Comparison of ENCODE assay signal across 26 cellular contexts in the genomic region with DNA sequence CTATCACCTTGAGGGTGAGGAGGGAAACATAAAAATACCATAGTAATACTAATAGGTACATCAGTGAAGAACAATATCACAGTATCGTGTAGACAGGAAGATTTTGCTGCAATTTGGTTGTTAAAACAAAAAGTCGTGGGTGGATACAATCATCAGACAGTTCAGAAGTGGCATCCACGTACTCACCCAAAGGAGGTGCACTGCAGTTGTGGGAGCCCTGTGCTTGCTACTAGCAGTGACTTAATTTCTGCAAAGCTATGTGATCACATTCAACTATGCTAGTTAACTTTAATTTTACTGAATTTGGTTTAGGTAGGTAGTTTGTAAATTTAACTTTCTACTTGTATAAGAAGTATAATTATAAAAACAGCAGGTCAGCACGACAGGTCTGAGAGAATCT.
"Had no signal": no experiment of that assay in that cellular context is flagged by ENCODE, and none has a peak within 500 bp of the region (broad histone marks: within the 10 kb centered on the region; RNA-seq: fewer than 3 reads in every experiment).

No MANE protein-coding gene starts in this region.

- H3K36me3 ChIP-seq: stomach, suprapubic skin, thoracic aorta, thyroid gland, tibial artery, tibial nerve, transverse colon, upper lobe of left lung, upper lobe of right lung, uterus, vagina had no signal

- DNase-seq: stimulated activated CD4-positive, alpha-beta T cell treated with anti-CD3 and anti-CD28 coated beads, Interleukin-2, amount 100 ng/mL, for 48 hours; stimulated activated CD4-positive, alpha-beta T cell treated with anti-CD3 and anti-CD28 coated beads, Interleukin-4, amount 100 ng/mL, for 1 hour; stimulated activated CD4-positive, alpha-beta T cell treated with anti-CD3 and anti-CD28 coated beads, Interleukin-4, amount 100 ng/mL, for 24 hours; stimulated activated CD4-positive, alpha-beta T cell treated with anti-CD3 and anti-CD28 coated beads, Interleukin-4, amount 100 ng/mL, for 4 hours; stimulated activated CD8-positive, alpha-beta memory T cell treated with anti-CD3 and anti-CD28 coated beads, Interleukin-4, amount 100 ng/mL, for 48 hours; stimulated activated naive B cell treated with anti-CD40 and anti-IgM and Interleukin-4, amounts not matched to agents 10 μg/mL and 1 μg/mL and 100 μg/mL, for 72 hours; stimulated activated naive CD4-positive, alpha-beta T cell; stimulated activated naive CD4-positive, alpha-beta T cell treated with Interleukin-2 at 50 U/mL for 16 hours; stimulated activated naive CD8-positive, alpha-beta T cell treated with anti-CD3 and anti-CD28 coated beads, Interleukin-15, amount 100 ng/mL, for 72 hours; stimulated activated naive CD8-positive, alpha-beta T cell treated with anti-CD3 and anti-CD28 coated beads, Interleukin-15, Interleukin-2, amounts not matched to agents 100 U/mL and 50 U/mL, for 24 hours; stomach; substantia nigra; testis; thyroid gland; tibial artery; transverse colon; trophoblast cell; upper lobe of left lung; upper lobe of right lung; uterus had no signal

- H3K27ac ChIP-seq: stomach, suprapubic skin, testis, thoracic aorta, thyroid gland, tibial artery, tibial nerve, transverse colon, upper lobe of left lung, upper lobe of right lung, uterus, vagina had no signal

- ATAC-seq: stimulated activated effector memory CD8-positive, alpha-beta T cell treated with anti-CD3 and anti-CD28 coated beads, Interleukin-12 subunit alpha, Interleukin-12 subunit beta, amount 100 ng/mL, for 72 hours; stimulated activated memory B cell treated with anti-CD40 and anti-IgM and Interleukin-4, amounts not matched to agents 10 μg/mL and 1 μg/mL and 100 μg/mL, for 72 hours; stimulated activated naive B cell treated with anti-CD40 and anti-IgM and Interleukin-4, amounts not matched to agents 10 μg/mL and 1 μg/mL and 100 μg/mL, for 72 hours; stimulated activated naive CD8-positive, alpha-beta T cell treated with anti-CD3 and anti-CD28 coated beads, Interleukin-15, amount 100 ng/mL, for 72 hours; stimulated activated naive CD8-positive, alpha-beta T cell treated with anti-CD3 and anti-CD28 coated beads, Interleukin-15, Interleukin-2, amounts not matched to agents 100 U/mL and 50 U/mL, for 24 hours; upper lobe of right lung had no signal

- H3K27me3 ChIP-seq: stomach, suprapubic skin, testis, thyroid gland, tibial artery, tibial nerve, transverse colon, upper lobe of left lung, upper lobe of right lung, uterus, vagina had no signal

- H3K9me3 ChIP-seq: stomach, suprapubic skin, testis, thoracic aorta, thyroid gland, tibial artery, tibial nerve, transverse colon, upper lobe of left lung, upper lobe of right lung, uterus, vagina had no signal

- H3K4me3 ChIP-seq: stomach, suprapubic skin, testis, thoracic aorta, thyroid gland, tibial artery, tibial nerve, transverse colon, upper lobe of left lung, upper lobe of right lung, uterus, vagina had no signal
